14 cellular contexts compared by ENCODE assay signal in the genomic region with DNA sequence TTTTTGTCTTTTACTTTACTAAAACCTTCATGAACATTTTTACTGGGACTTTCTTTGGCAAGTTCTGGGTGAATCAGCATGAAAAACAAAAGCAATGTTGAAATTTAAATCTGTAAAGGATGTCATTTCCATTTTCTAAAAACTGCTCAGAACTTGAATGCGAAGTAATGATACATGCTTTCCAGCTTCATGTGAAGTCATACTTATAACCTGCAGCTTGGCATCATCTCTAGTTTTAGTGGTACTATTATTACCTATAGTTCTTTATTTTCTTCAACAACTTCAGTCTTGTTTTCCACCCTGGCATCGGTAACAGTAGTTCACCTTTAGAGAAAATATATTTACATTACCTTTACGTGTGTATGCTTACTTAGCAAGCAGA.
DNase-seq lines count a peak whose midpoint lies in the region; ATAC-seq and TF ChIP-seq lines count a peak whose summit lies in the region.
"Had no signal": no experiment of that assay in that cellular context is flagged by ENCODE, and none has a peak within 500 bp of the region (broad histone marks: within the 10 kb centered on the region; RNA-seq: fewer than 3 reads in every experiment).

No MANE protein-coding gene starts in this region.

- H3K27me3 ChIP-seq in GM23248 (replicated peaks; ENCODE audit: insufficient read depth) (no peaks in the 10 kb centered on the region), osteoblast (ENCODE audit: insufficient read depth, low read length) (no peaks in the 10 kb centered on the region)
- no peaks in the 10 kb centered on the region for H3K27me3 ChIP-seq in CD4-positive, alpha-beta memory T cell (ENCODE audit: insufficient read depth, low read length)
- H3K27me3 ChIP-seq: thyroid gland had no signal

- no peaks in the 10 kb centered on the region for H4K20me1 ChIP-seq in GM23248 (ENCODE audit: insufficient read depth)
- H4K20me1 ChIP-seq in osteoblast (ENCODE audit: insufficient read depth, low read length): no peaks in the 10 kb centered on the region

- peak overlapping the region; percentile 44 for H3K4me2 ChIP-seq in GM23248 (ENCODE audit: unreplicated experiment)
- H3K4me2 ChIP-seq in osteoblast (ENCODE audit: insufficient read depth, low read length): peak overlapping the region; percentile 26

- no peaks in the 10 kb centered on the region for H3K79me2 ChIP-seq in GM23248 (ENCODE audit: insufficient read depth)
- H3K79me2 ChIP-seq in osteoblast (ENCODE audit: insufficient read depth, low read length): no peaks in the 10 kb centered on the region

- no peak overlapping the region for H3K4me3 Mint-ChIP-seq in activated naive CD8-positive, alpha-beta T cell
- H3K4me3 Mint-ChIP-seq in CD4-positive, alpha-beta memory T cell: no peak overlapping the region

- POLR2A ChIA-PET in CD4-positive, alpha-beta memory T cell (lab: Charles Lee; ENCODE audit: partially characterized antibody): no interaction called here

- peaks cover 5% of the 10 kb centered on the region for H3K4me1 Mint-ChIP-seq in activated naive CD8-positive, alpha-beta T cell (ENCODE audit: low read depth)
- H3K4me1 Mint-ChIP-seq in CD4-positive, alpha-beta memory T cell: no peaks in the 10 kb centered on the region

- DNase-seq in GM23248 (no peak), osteoblast (ENCODE audit: insufficient read length, low spot score, missing footprints) (no peak), NCI-H146 (lab: John Stamatoyannopoulos, UW) (no peak)
- DNase-seq in stimulated activated CD4-positive, alpha-beta T cell treated with anti-CD3 and anti-CD28 coated beads, Interleukin-2, amount 100 ng/mL, for 24 hours: no peak
- no peak for DNase-seq in CD4-positive, alpha-beta memory T cell
- DNase-seq: C1 segment of cervical spinal cord, DMS79 treated with DMSO at 0.1 percent for 48 hours, NCI-H345, thyroid gland had no signal

- H2AFZ ChIP-seq in GM23248 (no peak overlapping the region), osteoblast (ENCODE audit: low read length) (no peak overlapping the region)

- no peaks in the 10 kb centered on the region for H3K36me3 ChIP-seq in GM23248 (ENCODE audit: low read depth)
- no peaks in the 10 kb centered on the region for H3K36me3 ChIP-seq in osteoblast (ENCODE audit: insufficient read depth, low read length)
- H3K36me3 ChIP-seq in CD4-positive, alpha-beta memory T cell (ENCODE audit: insufficient read depth, low read length): no peaks in the 10 kb centered on the region
- H3K36me3 ChIP-seq: thyroid gland had no signal

- TF ChIP-seq CTCF in osteoblast (IDR thresholded peaks at IDR 0.05; ENCODE audit: extremely low read depth, low read depth, low read length): no peak

- H3K36me3 Mint-ChIP-seq in activated naive CD8-positive, alpha-beta T cell: no peaks in the 10 kb centered on the region
- no peaks in the 10 kb centered on the region for H3K36me3 Mint-ChIP-seq in CD4-positive, alpha-beta memory T cell

- H3K27me3 Mint-ChIP-seq in activated naive CD8-positive, alpha-beta T cell: no peaks in the 10 kb centered on the region
- peaks cover 0 to 1% of the 10 kb centered on the region in 2 donors for H3K27me3 Mint-ChIP-seq in CD4-positive, alpha-beta memory T cell

- CTCF ChIA-PET in CD4-positive, alpha-beta memory T cell (lab: Charles Lee; ENCODE audit: partially characterized antibody): no interaction called here

- peak; percentile 43 for ATAC-seq in GM18868 (IDR thresholded peaks at IDR 0.05; ENCODE audit: unreplicated experiment)
- no peak for ATAC-seq in GM21528 (IDR thresholded peaks at IDR 0.05; ENCODE audit: low FRiP score, unreplicated experiment)
- ATAC-seq: left lobe of liver had no signal

- H3F3A ChIP-seq in GM23248 (ENCODE audit: insufficient read depth): peaks cover 45% of the 10 kb centered on the region

- H3K27ac ChIP-seq in GM23248 (peak overlapping the region; percentile 98), osteoblast (ENCODE audit: low read depth, low read length) (peak overlapping the region; percentile 91)
- no peak overlapping the region for H3K27ac ChIP-seq in CD4-positive, alpha-beta memory T cell (ENCODE audit: low read depth, low read length)
- H3K27ac ChIP-seq: thyroid gland had no signal

- intact Hi-C loops in CD4-positive, alpha-beta memory T cell (cut with micrococcal nuclease): no loop called here

- in situ Hi-C loops in GM23248 (cut with MboI): no loop called here

- H3K9me2 ChIP-seq in GM23248 (ENCODE audit: insufficient read depth): no peaks in the 10 kb centered on the region

- WGBS in GM23248 (ENCODE audit: low coverage in 1 of 2, low lambda C conversion rate in 2 of 2, missing lambda C conversion rate in 2 of 2), 2 experiments: 46 to 58% methylated on average over 3 of the region's 3 CpGs

- H3K27ac Mint-ChIP-seq in activated naive CD8-positive, alpha-beta T cell: peak overlapping the region; percentile 75
- H3K27ac Mint-ChIP-seq in CD4-positive, alpha-beta memory T cell: no peak overlapping the region

- peaks cover 48% of the 10 kb centered on the region for H3K4me1 ChIP-seq in GM23248 (ENCODE audit: insufficient read depth)
- peaks cover 35% of the 10 kb centered on the region for H3K4me1 ChIP-seq in osteoblast (ENCODE audit: insufficient read depth, low read length)
- H3K4me1 ChIP-seq in CD4-positive, alpha-beta memory T cell (ENCODE audit: insufficient read depth, low read length): no peaks in the 10 kb centered on the region

- peak overlapping the region; percentile 73 for H3K9ac ChIP-seq in GM23248

- 0 out of 2 replicates have a peak overlapping the region, but pooled peaks have one; percentile 25 for H3K4me3 ChIP-seq in GM23248
- no peak overlapping the region for H3K4me3 ChIP-seq in osteoblast (ENCODE audit: insufficient read depth, low read length)
- H3K4me3 ChIP-seq in CD4-positive, alpha-beta memory T cell (ENCODE audit: low read length in 2 of 2): no peak overlapping the region
- H3K4me3 ChIP-seq: SK-N-MC, thyroid gland had no signal

- H3K9me3 ChIP-seq in GM23248 (ENCODE audit: low read depth): no peaks in the 10 kb centered on the region
- H3K9me3 ChIP-seq in osteoblast (ENCODE audit: low read depth, low read length): peaks cover 3% of the 10 kb centered on the region
- no peaks in the 10 kb centered on the region for H3K9me3 ChIP-seq in CD4-positive, alpha-beta memory T cell (ENCODE audit: control insufficient read depth in 1 of 2, low read length in 2 of 2)
- H3K9me3 ChIP-seq: thyroid gland had no signal

- H3K9me3 Mint-ChIP-seq in activated naive CD8-positive, alpha-beta T cell (ENCODE audit: low read depth): peaks cover 4% of the 10 kb centered on the region
- peaks cover 0 to 9% (median 4%) of the 10 kb centered on the region in 8 donors for H3K9me3 Mint-ChIP-seq in CD4-positive, alpha-beta memory T cell
